Comparison of ENCODE assay signal across 6 cellular contexts in genomic region chr7:138252711-138253110, GRCh38.
A peak's percentile ranks its signal among the peaks of the same experiment; 100 is the strongest.
DNase-seq lines count a peak whose midpoint lies in the region; ATAC-seq and TF ChIP-seq lines count a peak whose summit lies in the region.
"Not testable (repeated sequence)": the region's sequence is repeated elsewhere in the genome, so short reads cannot be mapped to it uniquely, and the experiment has no call there.

No MANE protein-coding gene starts in this region.

- peaks cover 18% of the 10 kb centered on the region for H3K4me1 Mint-ChIP-seq in neural progenitor cell

- peak; percentile 61 for ATAC-seq in left ventricle myocardium superior

- H3K4me1 ChIP-seq in GM23248 (ENCODE audit: insufficient read depth); adrenal gland (replicated peaks in 1 of 2): not testable (repeated sequence)
- H3K4me1 ChIP-seq in neural progenitor cell, result peaks cover 17% of the 10 kb centered on the region

- H3K9me3 Mint-ChIP-seq in neural progenitor cell, result peaks cover 47% of the 10 kb centered on the region

- not testable (repeated sequence) for H3F3A ChIP-seq in GM23248 (ENCODE audit: insufficient read depth)
- peaks cover 17% of the 10 kb centered on the region for H3F3A ChIP-seq in neural progenitor cell (ENCODE audit: low read depth)

- not testable (repeated sequence) for H3K79me2 ChIP-seq in GM23248 (ENCODE audit: insufficient read depth); neural progenitor cell (ENCODE audit: low read depth)

- peaks cover 14% of the 10 kb centered on the region for H3K27me3 Mint-ChIP-seq in neural progenitor cell (ENCODE audit: insufficient read depth, low read depth)

- TF ChIP-seq POLR2A in adrenal gland (IDR thresholded peaks at IDR 0.05), result not testable (repeated sequence)

- peak overlapping the region; percentile 7 for H3K27ac Mint-ChIP-seq in neural progenitor cell

- not testable (repeated sequence) for H3K36me3 ChIP-seq in GM23248 (ENCODE audit: low read depth); adrenal gland (replicated peaks in 1 of 2); neural progenitor cell

- intact Hi-C loops in adrenal gland (cut with DNase I); cardiac septum (cut with DNase I); left ventricle myocardium superior (cut with micrococcal nuclease): not testable (repeated sequence)

- H2AFZ ChIP-seq in GM23248; neural progenitor cell (replicated peaks): not testable (repeated sequence)

- WGBS in GM23248 (ENCODE audit: low coverage in 1 of 2, low lambda C conversion rate in 2 of 2, missing lambda C conversion rate in 2 of 2), 2 experiments, result 9 to 14% methylated on average over 6 of the region's 6 CpGs
- WGBS in adrenal gland, 4 donors, result 54 to 87% (median 82%) methylated on average over 3 to 6 of the region's 6 CpGs

- H4K20me1 ChIP-seq in GM23248 (ENCODE audit: insufficient read depth); neural progenitor cell (ENCODE audit: low read depth): not testable (repeated sequence)

- not testable (repeated sequence) for H3K4me2 ChIP-seq in GM23248 (ENCODE audit: unreplicated experiment); neural progenitor cell

- H3K27ac ChIP-seq in GM23248, adrenal gland, neural progenitor cell: not testable (repeated sequence)

- not testable (repeated sequence) for H3K27me3 ChIP-seq in GM23248 (replicated peaks; ENCODE audit: insufficient read depth); adrenal gland; neural progenitor cell

- DNase-seq in GM23248, result peak; percentile 2
- DNase-seq in NCI-H446 treated with DMSO at 0.1 percent for 48 hours (lab: John Stamatoyannopoulos, UW), result peak; percentile 65
- DNase-seq in adrenal gland, result peak in 5 of 7 donors; percentile 20 to 66 (median 43)
- peak; percentile 78 for DNase-seq in cardiac septum (ENCODE audit: low spot score)
- DNase-seq in left ventricle myocardium superior, result peak; percentile 37
- not testable (repeated sequence) for DNase-seq in neural progenitor cell (ENCODE audit: low spot score)

- not testable (repeated sequence) for H3K9me2 ChIP-seq in GM23248 (ENCODE audit: insufficient read depth)

- not testable (repeated sequence) for TF ChIP-seq CTCF in adrenal gland (IDR thresholded peaks at IDR 0.05); neural progenitor cell (IDR thresholded peaks at IDR 0.05)

- peaks cover 13% of the 10 kb centered on the region for H3K36me3 Mint-ChIP-seq in neural progenitor cell

- not testable (repeated sequence) for H3K4me3 ChIP-seq in GM23248, adrenal gland, neural progenitor cell

- H3K4me3 Mint-ChIP-seq in neural progenitor cell, result not testable (repeated sequence)

- in situ Hi-C loops in GM23248 (cut with MboI), result not testable (repeated sequence)

- not testable (repeated sequence) for H3K9ac ChIP-seq in GM23248, neural progenitor cell

- not testable (repeated sequence) for H3K9me3 ChIP-seq in GM23248 (ENCODE audit: low read depth); adrenal gland (replicated peaks in 1 of 3); neural progenitor cell (ENCODE audit: low read depth)
